Comparison of ENCODE assay signal across 27 cellular contexts in the genomic region with DNA sequence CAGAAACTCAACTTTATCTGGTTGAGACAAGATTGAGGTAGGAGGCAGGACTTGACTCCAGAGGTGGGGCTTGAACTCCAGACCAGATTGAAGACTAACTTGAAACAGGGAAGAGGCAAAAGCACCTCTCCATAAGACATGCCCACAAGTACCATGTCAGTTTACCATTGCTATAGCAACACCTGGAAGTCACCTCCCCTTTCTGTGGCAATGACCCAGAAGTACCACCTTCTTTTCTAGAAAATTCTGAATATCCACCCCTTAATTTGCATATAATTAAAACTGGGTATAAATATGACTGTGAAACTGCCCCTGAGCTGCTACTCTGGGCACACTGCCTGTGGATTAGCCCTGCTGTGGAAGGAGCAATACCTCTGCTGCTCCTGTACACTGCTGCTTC. TPM values are rescaled to one million over a fixed set of nuclear protein-coding genes. Genes with fewer than 3 reads are reported as not detected.
DNase-seq lines count a peak whose midpoint lies in the region; ATAC-seq and TF ChIP-seq lines count a peak whose summit lies in the region.
"Had no signal": no experiment of that assay in that cellular context is flagged by ENCODE, and none has a peak within 500 bp of the region (broad histone marks: within the 10 kb centered on the region; RNA-seq: fewer than 3 reads in every experiment).

No MANE protein-coding gene starts in this region.

- H3K79me2 ChIP-seq in GM23338 (replicated peaks; ENCODE audit: insufficient read depth): no peaks in the 10 kb centered on the region

- H3F3A ChIP-seq in GM23338 (replicated peaks; ENCODE audit: low read depth): no peaks in the 10 kb centered on the region

- H3K27ac ChIP-seq in GM23338 (ENCODE audit: low read depth): no peak overlapping the region
- no peak overlapping the region for H3K27ac ChIP-seq in foreskin keratinocyte
- H3K27ac ChIP-seq: RWPE1 had no signal

- H3K4me2 ChIP-seq in GM23338: no peak overlapping the region
- H3K4me2 ChIP-seq: SK-N-SH had no signal

- H3K4me3 Mint-ChIP-seq in GM23338: no peak overlapping the region
- no peak overlapping the region for H3K4me3 Mint-ChIP-seq in WTC11
- H3K4me3 Mint-ChIP-seq: CD8-positive, alpha-beta T cell; T-helper 1 cell treated with Interleukin-12 subunit alpha and Interleukin-12 subunit beta and Interleukin-4 antibody, amounts not matched to agents 30 μg/mL and 1 μg/mL, for 36 hours had no signal

- CTCF ChIA-PET in WTC11 (lab: Charles Lee): interaction anchor here (1.3 kb wide), 1 partner anchor 45 kb away, joined by 3 read pairs; no protein-coding TSS in a partner anchor

- no peak for TF ChIP-seq CTCF in GM23338 (conservative IDR thresholded peaks at IDR 0.05; ENCODE audit: low read depth in 2 of 2)
- TF ChIP-seq CTCF in WTC11 (IDR thresholded peaks at IDR 0.05): no peak
- no peak for TF ChIP-seq CTCF in foreskin keratinocyte (conservative IDR thresholded peaks at IDR 0.05)

- H3K4me1 ChIP-seq in GM23338 (ENCODE audit: insufficient read depth): no peaks in the 10 kb centered on the region
- H3K4me1 ChIP-seq in foreskin keratinocyte: peaks cover 4% of the 10 kb centered on the region

- no peaks in the 10 kb centered on the region for H3K9me2 ChIP-seq in GM23338 (ENCODE audit: insufficient read depth)
- H3K9me2 ChIP-seq: SK-N-SH had no signal

- H3K27ac Mint-ChIP-seq in GM23338 (no peak overlapping the region), WTC11 (no peak overlapping the region)
- H3K27ac Mint-ChIP-seq: CD8-positive, alpha-beta T cell; IgD-negative memory B cell; T-helper 1 cell treated with Interleukin-12 subunit alpha and Interleukin-12 subunit beta and Interleukin-4 antibody, amounts not matched to agents 30 μg/mL and 1 μg/mL, for 36 hours had no signal

- no peak overlapping the region for H3K4me3 ChIP-seq in GM23338

- no peak for ATAC-seq in GM23338
- peak; percentile 24 for ATAC-seq in WTC11
- peak; percentile 21 for ATAC-seq in foreskin keratinocyte
- ATAC-seq: CD8-positive, alpha-beta T cell; HCT116 had no signal

- H2AFZ ChIP-seq in GM23338: no peak overlapping the region

- DNase-seq in GM23338 (ENCODE audit: low spot score) (peak; percentile 39), NAMALWA (ENCODE audit: low spot score) (peak; percentile 80), WTC11 (ENCODE audit: low spot score) (no peak), foreskin keratinocyte (no peak), NCI-H146 (lab: John Stamatoyannopoulos, UW) (no peak), pons (ENCODE audit: low spot score) (no peak)
- no peak for DNase-seq in stimulated activated CD4-positive, alpha-beta T cell treated with anti-CD3 and anti-CD28 coated beads, Interleukin-2, amount 100 ng/mL, for 48 hours
- DNase-seq: C1 segment of cervical spinal cord; Caco-2; CD8-positive, alpha-beta T cell; Kasumi-1; NCI-H1048; NCI-H1417; NCI-H1694 treated with DMSO at 0.1 percent for 48 hours; NCI-H2081 treated with DMSO at 0.1 percent for 48 hours; NCI-H2171; NCI-H345; NCI-H510A treated with DMSO at 0.1 percent for 48 hours; NCI-H748 treated with DMSO at 0.1 percent for 48 hours; SHP77 treated with DMSO at 0.1 percent for 48 hours; SK-N-SH; SW 1271; T-helper 9 cell had no signal

- H3K36me3 Mint-ChIP-seq in GM23338 (ENCODE audit: low read depth) (peaks cover 2% of the 10 kb centered on the region; the same call in 1 of the 3 replicates), WTC11 (peaks cover under 1% of the 10 kb centered on the region; the same call in 1 of the 2 replicates)

- H3K9me3 Mint-ChIP-seq in GM23338: no peaks in the 10 kb centered on the region
- no peaks in the 10 kb centered on the region for H3K9me3 Mint-ChIP-seq in WTC11
- H3K9me3 Mint-ChIP-seq: CD8-positive, alpha-beta T cell; IgD-negative memory B cell; T-helper 1 cell treated with Interleukin-12 subunit alpha and Interleukin-12 subunit beta and Interleukin-4 antibody, amounts not matched to agents 30 μg/mL and 1 μg/mL, for 36 hours had no signal

- no peaks in the 10 kb centered on the region for H3K36me3 ChIP-seq in GM23338 (ENCODE audit: insufficient read depth)

- peaks cover 12% of the 10 kb centered on the region for H3K4me1 Mint-ChIP-seq in GM23338
- peaks cover 12% of the 10 kb centered on the region for H3K4me1 Mint-ChIP-seq in WTC11

- H3K27me3 Mint-ChIP-seq in GM23338 (ENCODE audit: insufficient read depth, low read depth, poor library complexity) (peaks cover 4% of the 10 kb centered on the region), WTC11 (ENCODE audit: low read depth) (no peaks in the 10 kb centered on the region)

- no peaks in the 10 kb centered on the region for H4K20me1 ChIP-seq in GM23338 (replicated peaks; ENCODE audit: insufficient read depth)

- H3K27me3 ChIP-seq in GM23338 (ENCODE audit: insufficient read depth): no peaks in the 10 kb centered on the region
- H3K27me3 ChIP-seq in foreskin keratinocyte: no peaks in the 10 kb centered on the region

- POLR2A ChIA-PET in WTC11 (lab: Charles Lee): no interaction called here

TF ChIP-seq in GM23338, 12 proteins besides CTCF, POLR2A, EP300 and RAD21 (continues in another document):
- TF ChIP-seq, protein P1, sequence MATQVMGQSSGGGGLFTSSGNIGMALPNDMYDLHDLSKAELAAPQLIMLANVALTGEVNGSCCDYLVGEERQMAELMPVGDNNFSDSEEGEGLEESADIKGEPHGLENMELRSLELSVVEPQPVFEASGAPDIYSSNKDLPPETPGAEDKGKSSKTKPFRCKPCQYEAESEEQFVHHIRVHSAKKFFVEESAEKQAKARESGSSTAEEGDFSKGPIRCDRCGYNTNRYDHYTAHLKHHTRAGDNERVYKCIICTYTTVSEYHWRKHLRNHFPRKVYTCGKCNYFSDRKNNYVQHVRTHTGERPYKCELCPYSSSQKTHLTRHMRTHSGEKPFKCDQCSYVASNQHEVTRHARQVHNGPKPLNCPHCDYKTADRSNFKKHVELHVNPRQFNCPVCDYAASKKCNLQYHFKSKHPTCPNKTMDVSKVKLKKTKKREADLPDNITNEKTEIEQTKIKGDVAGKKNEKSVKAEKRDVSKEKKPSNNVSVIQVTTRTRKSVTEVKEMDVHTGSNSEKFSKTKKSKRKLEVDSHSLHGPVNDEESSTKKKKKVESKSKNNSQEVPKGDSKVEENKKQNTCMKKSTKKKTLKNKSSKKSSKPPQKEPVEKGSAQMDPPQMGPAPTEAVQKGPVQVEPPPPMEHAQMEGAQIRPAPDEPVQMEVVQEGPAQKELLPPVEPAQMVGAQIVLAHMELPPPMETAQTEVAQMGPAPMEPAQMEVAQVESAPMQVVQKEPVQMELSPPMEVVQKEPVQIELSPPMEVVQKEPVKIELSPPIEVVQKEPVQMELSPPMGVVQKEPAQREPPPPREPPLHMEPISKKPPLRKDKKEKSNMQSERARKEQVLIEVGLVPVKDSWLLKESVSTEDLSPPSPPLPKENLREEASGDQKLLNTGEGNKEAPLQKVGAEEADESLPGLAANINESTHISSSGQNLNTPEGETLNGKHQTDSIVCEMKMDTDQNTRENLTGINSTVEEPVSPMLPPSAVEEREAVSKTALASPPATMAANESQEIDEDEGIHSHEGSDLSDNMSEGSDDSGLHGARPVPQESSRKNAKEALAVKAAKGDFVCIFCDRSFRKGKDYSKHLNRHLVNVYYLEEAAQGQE (IDR thresholded peaks at IDR 0.05; ENCODE audit: unreplicated experiment): no peak
- TF ChIP-seq ZNF114 (CRISPR knock-in tag; IDR thresholded peaks at IDR 0.05): no peak

TF ChIP-seq in WTC11, 78 proteins besides CTCF, POLR2A, EP300 and RAD21 (continues in another document):
- TF ChIP-seq, protein P2, sequence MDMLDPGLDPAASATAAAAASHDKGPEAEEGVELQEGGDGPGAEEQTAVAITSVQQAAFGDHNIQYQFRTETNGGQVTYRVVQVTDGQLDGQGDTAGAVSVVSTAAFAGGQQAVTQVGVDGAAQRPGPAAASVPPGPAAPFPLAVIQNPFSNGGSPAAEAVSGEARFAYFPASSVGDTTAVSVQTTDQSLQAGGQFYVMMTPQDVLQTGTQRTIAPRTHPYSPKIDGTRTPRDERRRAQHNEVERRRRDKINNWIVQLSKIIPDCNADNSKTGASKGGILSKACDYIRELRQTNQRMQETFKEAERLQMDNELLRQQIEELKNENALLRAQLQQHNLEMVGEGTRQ (CRISPR knock-in tag; IDR thresholded peaks at IDR 0.05): no peak
- TF ChIP-seq MXD4 (CRISPR knock-in tag; IDR thresholded peaks at IDR 0.05; ENCODE audit: borderline replicate concordance) (no peak), PRRX2 (CRISPR knock-in tag; IDR thresholded peaks at IDR 0.05) (no peak), ESRRA (CRISPR knock-in tag; IDR thresholded peaks at IDR 0.05; ENCODE audit: borderline replicate concordance) (no peak), ZNF121 (CRISPR knock-in tag; IDR thresholded peaks at IDR 0.05) (no peak), CREB1 (CRISPR knock-in tag; IDR thresholded peaks at IDR 0.05) (no peak), ZBTB21 (CRISPR knock-in tag; IDR thresholded peaks at IDR 0.05; ENCODE audit: borderline replicate concordance) (no peak)
- TF ChIP-seq, protein P3, sequence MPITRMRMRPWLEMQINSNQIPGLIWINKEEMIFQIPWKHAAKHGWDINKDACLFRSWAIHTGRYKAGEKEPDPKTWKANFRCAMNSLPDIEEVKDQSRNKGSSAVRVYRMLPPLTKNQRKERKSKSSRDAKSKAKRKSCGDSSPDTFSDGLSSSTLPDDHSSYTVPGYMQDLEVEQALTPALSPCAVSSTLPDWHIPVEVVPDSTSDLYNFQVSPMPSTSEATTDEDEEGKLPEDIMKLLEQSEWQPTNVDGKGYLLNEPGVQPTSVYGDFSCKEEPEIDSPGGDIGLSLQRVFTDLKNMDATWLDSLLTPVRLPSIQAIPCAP (CRISPR knock-in tag; IDR thresholded peaks at IDR 0.05): no peak
- TF ChIP-seq, protein P4, sequence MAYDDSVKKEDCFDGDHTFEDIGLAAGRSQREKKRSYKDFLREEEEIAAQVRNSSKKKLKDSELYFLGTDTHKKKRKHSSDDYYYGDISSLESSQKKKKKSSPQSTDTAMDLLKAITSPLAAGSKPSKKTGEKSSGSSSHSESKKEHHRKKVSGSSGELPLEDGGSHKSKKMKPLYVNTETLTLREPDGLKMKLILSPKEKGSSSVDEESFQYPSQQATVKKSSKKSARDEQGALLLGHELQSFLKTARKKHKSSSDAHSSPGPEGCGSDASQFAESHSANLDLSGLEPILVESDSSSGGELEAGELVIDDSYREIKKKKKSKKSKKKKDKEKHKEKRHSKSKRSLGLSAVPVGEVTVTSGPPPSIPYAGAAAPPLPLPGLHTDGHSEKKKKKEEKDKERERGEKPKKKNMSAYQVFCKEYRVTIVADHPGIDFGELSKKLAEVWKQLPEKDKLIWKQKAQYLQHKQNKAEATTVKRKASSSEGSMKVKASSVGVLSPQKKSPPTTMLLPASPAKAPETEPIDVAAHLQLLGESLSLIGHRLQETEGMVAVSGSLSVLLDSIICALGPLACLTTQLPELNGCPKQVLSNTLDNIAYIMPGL (CRISPR knock-in tag; IDR thresholded peaks at IDR 0.05): no peak

RNA-seq across cellular contexts. Expression of a gene that starts 4.9 kb away (rescaled TPM):
- total RNA-seq in GM23338 (2014; rRNA removed; shearing (Covaris generic)): 131 and 164 TPM in 2 replicates
- polyA plus RNA-seq in GM23338 (2016; fragmentation: Nextera tagmentation; extraction: Ambion mirVana) (791 and 920 TPM in 2 replicates), foreskin keratinocyte (672 and 751 TPM in 2 replicates)
- total RNA-seq in WTC11 (2021) (500 to 506 TPM (median 502 TPM) in 3 replicates), foreskin keratinocyte (231 and 280 TPM in 2 replicates)

Comparison
In these comparisons a context has a peak if more than half of its experiments do, and no peak if none do; other contexts are left out.
1. DNase-seq: peak in GM23338 (single experiment) and NAMALWA (single experiment); none in WTC11 (single experiment), foreskin keratinocyte (0 of 2), NCI-H146 (single experiment), pons (single experiment) and stimulated activated CD4-positive, alpha-beta T cell treated with anti-CD3 and anti-CD28 coated beads, Interleukin-2, amount 100 ng/mL, for 48 hours (0 of 2).